ENCODE assay signal across 15 cellular contexts in genomic region chr6:30601815-30602641, GRCh38. TPM values are rescaled to one million over a fixed set of nuclear protein-coding genes. Genes with fewer than 3 reads are reported as not detected.
DNase-seq lines count a peak whose midpoint lies in the region; ATAC-seq and TF ChIP-seq lines count a peak whose summit lies in the region.
"Had no signal": no experiment of that assay in that cellular context is flagged by ENCODE, and none has a peak within 500 bp of the region (broad histone marks: within the 10 kb centered on the region; RNA-seq: fewer than 3 reads in every experiment).

No MANE protein-coding gene starts in this region.

- no peaks in the 10 kb centered on the region for H3K9me3 ChIP-seq in CD8-positive, alpha-beta memory T cell (ENCODE audit: low read length)
- H3K9me3 ChIP-seq in neutrophil = no peaks in the 10 kb centered on the region
- H3K9me3 ChIP-seq: colonic mucosa, right atrium auricular region had no signal

- TF ChIP-seq CTCF in neutrophil (IDR thresholded peaks at IDR 0.05) = no peak

- H3K4me3 Mint-ChIP-seq in CD8-positive, alpha-beta memory T cell = no peak overlapping the region

- H3K27me3 ChIP-seq in CD8-positive, alpha-beta memory T cell (ENCODE audit: insufficient read depth, low read length, poor library complexity, severe bottlenecking) = no peaks in the 10 kb centered on the region
- H3K27me3 ChIP-seq in neutrophil = no peaks in the 10 kb centered on the region
- H3K27me3 ChIP-seq: brain microvascular endothelial cell, colonic mucosa, right atrium auricular region had no signal

- H3K4me1 Mint-ChIP-seq in CD8-positive, alpha-beta memory T cell = peaks cover 22 to 31% (median 30%) of the 10 kb centered on the region in 3 donors

- no peak for DNase-seq in CD8-positive, alpha-beta memory T cell
- DNase-seq in mucosa of gallbladder (ENCODE audit: low spot score) (no peak), retina (no peak)
- DNase-seq: activated CD4-positive, alpha-beta T cell treated with anti-CD3 and anti-CD28 coated beads for 4 hours; brain microvascular endothelial cell; colonic mucosa; head of caudate nucleus; NCI-H1417 treated with DMSO at 0.1 percent for 48 hours; NCI-H524 had no signal

- POLR2A ChIA-PET in CD8-positive, alpha-beta memory T cell (lab: Charles Lee) = interaction anchor here (2.1 to 2.2 kb wide), 2 partner anchors 13 to 31 kb away, joined by 8 to 9 read pairs; partner anchors contain the start of gene ABCF1

- ATAC-seq in esophagus mucosa (peak; percentile 11), HG03159 (IDR thresholded peaks at IDR 0.05; ENCODE audit: unreplicated experiment) (no peak)

- no peaks in the 10 kb centered on the region for H3K9me3 Mint-ChIP-seq in CD8-positive, alpha-beta memory T cell

- H3K27me3 Mint-ChIP-seq in CD8-positive, alpha-beta memory T cell = peaks cover 0 to 3% of the 10 kb centered on the region in 2 donors

- no peak overlapping the region for H3K27ac ChIP-seq in CD8-positive, alpha-beta memory T cell (ENCODE audit: low read depth, low read length)
- peak overlapping the region; percentile 58 for H3K27ac ChIP-seq in neutrophil
- H3K27ac ChIP-seq: brain microvascular endothelial cell, colonic mucosa, HL-60, right atrium auricular region had no signal

- TF ChIP-seq POLR2A in GM19193 (IDR thresholded peaks at IDR 0.05; ENCODE audit: extremely low read depth, insufficient read depth, insufficient read length) = peak; percentile 24

- peaks cover 63% of the 10 kb centered on the region for H3K36me3 ChIP-seq in CD8-positive, alpha-beta memory T cell (ENCODE audit: insufficient read depth, low read length)
- H3K36me3 ChIP-seq in neutrophil = peaks cover 77% of the 10 kb centered on the region

- CTCF ChIA-PET in CD8-positive, alpha-beta memory T cell (lab: Charles Lee) = interaction anchor here (0.7 to 1.2 kb wide), 2 partner anchors 11 to 61 kb away, joined by 3 to 5 read pairs; no protein-coding TSS in a partner anchor

- H3K4me3 ChIP-seq in CD8-positive, alpha-beta memory T cell (ENCODE audit: low read length) = no peak overlapping the region
- H3K4me3 ChIP-seq in neutrophil (ENCODE audit: low read depth in 1 of 2, low read length in 1 of 2) = no peak overlapping the region
- H3K4me3 ChIP-seq: colonic mucosa, right atrium auricular region had no signal

- H3K27ac Mint-ChIP-seq in CD8-positive, alpha-beta memory T cell = peak overlapping the region in 5 of 8 donors; percentile 30 to 93 (median 77)

- peaks cover 13% of the 10 kb centered on the region for H3K4me1 ChIP-seq in CD8-positive, alpha-beta memory T cell (ENCODE audit: insufficient read depth, low read length)
- peaks cover 8 to 11% of the 10 kb centered on the region in 2 experiments for H3K4me1 ChIP-seq in neutrophil (ENCODE audit: control insufficient read depth in 1 of 2, insufficient read depth in 1 of 2, low read depth in 1 of 2, low read length in 1 of 2)
- H3K4me1 ChIP-seq: colonic mucosa, right atrium auricular region had no signal

- peaks cover 26 to 73% (median 27%) of the 10 kb centered on the region in 3 donors for H3K36me3 Mint-ChIP-seq in CD8-positive, alpha-beta memory T cell

RNA-seq across cellular contexts. Expression of gene PPP1R10, which starts 15.0 kb away (rescaled TPM):
- total RNA-seq in CD8-positive, alpha-beta memory T cell = 100 to 1,000 TPM; 115 to 117 TPM
- polyA plus RNA-seq in CD8-positive, alpha-beta memory T cell = 27.3 TPM
- total RNA-seq in esophagus mucosa (30.0 TPM), mucosa of gallbladder (95.6 TPM)

RNA-seq across cellular contexts. Expression of gene MRPS18B, which starts 15.6 kb away (rescaled TPM):
- total RNA-seq in CD8-positive, alpha-beta memory T cell = 100 to 1,000 TPM; 102 to 103 TPM
- 113 TPM for polyA plus RNA-seq in CD8-positive, alpha-beta memory T cell
- total RNA-seq in esophagus mucosa = 48.2 TPM
- total RNA-seq in mucosa of gallbladder = 45.2 TPM

RNA-seq across cellular contexts. Expression of gene ATAT1, which starts 24.6 kb away (rescaled TPM):
- 10 to 100 TPM; 10.5 to 10.7 TPM for total RNA-seq in CD8-positive, alpha-beta memory T cell
- 1.5 TPM for polyA plus RNA-seq in CD8-positive, alpha-beta memory T cell
- total RNA-seq in esophagus mucosa (4.6 TPM), mucosa of gallbladder (23.5 TPM)

RNA-seq across cellular contexts. Expression of gene ABCF1, which starts 30.8 kb away (rescaled TPM):
- 100 to 1,000 TPM; 127 to 133 TPM for total RNA-seq in CD8-positive, alpha-beta memory T cell
- 54.0 TPM for polyA plus RNA-seq in CD8-positive, alpha-beta memory T cell
- total RNA-seq in esophagus mucosa (27.1 TPM), mucosa of gallbladder (48.7 TPM)

RNA-seq across cellular contexts. Expression of gene C6orf136, which starts 44.9 kb away (rescaled TPM):
- 10 to 100 TPM; 35.9 to 42.2 TPM for total RNA-seq in CD8-positive, alpha-beta memory T cell
- polyA plus RNA-seq in CD8-positive, alpha-beta memory T cell = 11.8 TPM
- total RNA-seq in esophagus mucosa (10.0 TPM), mucosa of gallbladder (30.3 TPM)
